8 cellular contexts compared by ENCODE assay signal in genomic region chr3:45677045-45677436, GRCh38. TPM values are rescaled to one million over a fixed set of nuclear protein-coding genes. Genes with fewer than 3 reads are reported as not detected.
A peak's percentile ranks its signal among the peaks of the same experiment; 100 is the strongest.
DNase-seq lines count a peak whose midpoint lies in the region; ATAC-seq and TF ChIP-seq lines count a peak whose summit lies in the region.

No MANE protein-coding gene starts in this region.

- peak; percentile 62 to 79 (median 69) for DNase-seq in CD4-positive, alpha-beta memory T cell
- peak; percentile 55 for DNase-seq in SW480 (ENCODE audit: low spot score)
- DNase-seq in astrocyte of the spinal cord (ENCODE audit: low read depth, low spot score), result peak; percentile 45
- DNase-seq in left colon, result no peak
- DNase-seq in stimulated activated naive CD8-positive, alpha-beta T cell treated with anti-CD3 and anti-CD28 coated beads, Interleukin-15, amount 100 ng/mL, for 72 hours, result peak; percentile 39 to 64
- no peak for DNase-seq in DMS153 treated with DMSO at 0.1 percent for 48 hours (lab: John Stamatoyannopoulos, UW; ENCODE audit: unreplicated experiment)
- no peak for DNase-seq in OCI-M1 (lab: John Stamatoyannopoulos, UW)

- H3K27me3 Mint-ChIP-seq in CD4-positive, alpha-beta memory T cell, result no peaks in the 10 kb centered on the region
- H3K27me3 Mint-ChIP-seq in stimulated activated naive CD8-positive, alpha-beta T cell treated with anti-CD3 and anti-CD28 coated beads, Interleukin-15, amount 100 ng/mL, for 72 hours, result no peaks in the 10 kb centered on the region

- POLR2A ChIA-PET in CD4-positive, alpha-beta memory T cell (lab: Charles Lee; ENCODE audit: partially characterized antibody), result interaction anchor here (1.2 to 3.1 kb wide), 6 partner anchors 10 to 84 kb away, joined by 3 to 38 read pairs (median 4); partner anchors contain the start of gene SACM1L

- H3K36me3 ChIP-seq in CD4-positive, alpha-beta memory T cell (ENCODE audit: insufficient read depth, low read length), result peaks cover 20% of the 10 kb centered on the region

- TF ChIP-seq CTCF in astrocyte of the spinal cord (IDR thresholded peaks at IDR 0.05; ENCODE audit: low read depth, low read length), result no peak

- in situ Hi-C loops in astrocyte of the spinal cord (cut with HindIII; ENCODE audit: low sequenced_read_pairs), result no loop called here

- CTCF ChIA-PET in CD4-positive, alpha-beta memory T cell (lab: Charles Lee; ENCODE audit: partially characterized antibody), result interaction anchor here (0.7 to 3.2 kb wide), 8 partner anchors 10 to 253 kb away, joined by 3 to 29 read pairs (median 6); partner anchors contain the start of gene SACM1L

- H3K4me1 Mint-ChIP-seq in CD4-positive, alpha-beta memory T cell, result peaks cover 12 to 26% (median 17%) of the 10 kb centered on the region in 4 donors
- peaks cover 25% of the 10 kb centered on the region for H3K4me1 Mint-ChIP-seq in stimulated activated naive CD8-positive, alpha-beta T cell treated with anti-CD3 and anti-CD28 coated beads, Interleukin-15, amount 100 ng/mL, for 72 hours

- H3K27ac ChIP-seq in CD4-positive, alpha-beta memory T cell (ENCODE audit: low read depth, low read length), result peak overlapping the region; percentile 57

- no peaks in the 10 kb centered on the region for H3K9me3 ChIP-seq in CD4-positive, alpha-beta memory T cell (ENCODE audit: control insufficient read depth in 1 of 2, low read length in 2 of 2)

- H3K9me3 Mint-ChIP-seq in CD4-positive, alpha-beta memory T cell, result no peaks in the 10 kb centered on the region
- H3K9me3 Mint-ChIP-seq in stimulated activated naive CD8-positive, alpha-beta T cell treated with anti-CD3 and anti-CD28 coated beads, Interleukin-15, amount 100 ng/mL, for 72 hours, result no peaks in the 10 kb centered on the region

- peak overlapping the region; percentile 38 to 85 (median 80) for H3K4me3 Mint-ChIP-seq in CD4-positive, alpha-beta memory T cell
- H3K4me3 Mint-ChIP-seq in stimulated activated naive CD8-positive, alpha-beta T cell treated with anti-CD3 and anti-CD28 coated beads, Interleukin-15, amount 100 ng/mL, for 72 hours, result peak overlapping the region; percentile 82 to 85

- peak overlapping the region in 1 of 2 donors; percentile 20 for H3K4me3 ChIP-seq in CD4-positive, alpha-beta memory T cell (ENCODE audit: low read length in 2 of 2)
- no peak overlapping the region for H3K4me3 ChIP-seq in astrocyte of the spinal cord (ENCODE audit: low read depth, low read length)

- no peaks in the 10 kb centered on the region for H3K27me3 ChIP-seq in CD4-positive, alpha-beta memory T cell (ENCODE audit: insufficient read depth, low read length)

- ATAC-seq in left colon (peak; percentile 14), HG02610 (IDR thresholded peaks at IDR 0.05; ENCODE audit: unreplicated experiment) (no peak)
- ATAC-seq in stimulated activated naive CD8-positive, alpha-beta T cell treated with anti-CD3 and anti-CD28 coated beads, Interleukin-15, amount 100 ng/mL, for 72 hours, result peak; percentile 95

- H3K27ac Mint-ChIP-seq in CD4-positive, alpha-beta memory T cell, result peak overlapping the region; percentile 92 to 97 (median 94)
- peak overlapping the region; percentile 97 for H3K27ac Mint-ChIP-seq in stimulated activated naive CD8-positive, alpha-beta T cell treated with anti-CD3 and anti-CD28 coated beads, Interleukin-15, amount 100 ng/mL, for 72 hours

- H3K4me1 ChIP-seq in CD4-positive, alpha-beta memory T cell (ENCODE audit: insufficient read depth, low read length), result peaks cover 27% of the 10 kb centered on the region

- H3K36me3 Mint-ChIP-seq in CD4-positive, alpha-beta memory T cell, result peaks cover 14 to 45% of the 10 kb centered on the region in 2 donors

- intact Hi-C loops in CD4-positive, alpha-beta memory T cell (cut with micrococcal nuclease), result loop anchor here (1.0 kb wide), 1 partner anchor 12 kb away; the partner anchor contains the start of gene SACM1L
- intact Hi-C loops in left colon (cut with DNase I, micrococcal nuclease), result no loop called here

RNA-seq across cellular contexts. Expression of gene SACM1L, which starts 12.2 kb away (rescaled TPM):
- 100 to 1,000 TPM in 1 of 2 experiments, 10 to 100 TPM in 1; 95.7 to 104 TPM for total RNA-seq in CD4-positive, alpha-beta memory T cell
- 10 to 100 TPM; 27.6 to 39.1 TPM for polyA plus RNA-seq in CD4-positive, alpha-beta memory T cell
- 10 to 100 TPM; 53.1 to 53.9 TPM for total RNA-seq in left colon

Comparison
In these comparisons a context has a peak if more than half of its experiments do, and no peak if none do; other contexts are left out.
1. DNase-seq: peak in CD4-positive, alpha-beta memory T cell (5 of 5), SW480 (single experiment), astrocyte of the spinal cord (single experiment) and stimulated activated naive CD8-positive, alpha-beta T cell treated with anti-CD3 and anti-CD28 coated beads, Interleukin-15, amount 100 ng/mL, for 72 hours (2 of 2); none in left colon (0 of 2), DMS153 treated with DMSO at 0.1 percent for 48 hours (single experiment) and OCI-M1 (single experiment).